Comparison of ENCODE assay signal across 8 cellular contexts in genomic region chr1:2231667-2232254, GRCh38. TPM values are rescaled to one million over a fixed set of nuclear protein-coding genes. Genes with fewer than 3 reads are reported as not detected.
DNase-seq lines count a peak whose midpoint lies in the region; ATAC-seq and TF ChIP-seq lines count a peak whose summit lies in the region.

No MANE protein-coding gene starts in this region.

- intact Hi-C loops in spleen (cut with DNase I; ENCODE audit: low total_unique reads) = loop anchor here (10.0 kb wide), 1 partner anchor 63 kb away; no protein-coding TSS in a partner anchor

- H3K9me3 ChIP-seq in spleen = no peaks in the 10 kb centered on the region

- no peaks in the 10 kb centered on the region for H3K9me3 Mint-ChIP-seq in central memory CD8-positive, alpha-beta T cell

- H3K27ac Mint-ChIP-seq in central memory CD8-positive, alpha-beta T cell (ENCODE audit: low read depth) = peak overlapping the region; percentile 96

- H3K36me3 Mint-ChIP-seq in central memory CD8-positive, alpha-beta T cell (ENCODE audit: insufficient read depth) = peaks cover 79% of the 10 kb centered on the region

- ATAC-seq in central memory CD8-positive, alpha-beta T cell (replicated peaks; ENCODE audit: extremely low read depth, poor library complexity, severe bottlenecking) = no peak
- no peak for ATAC-seq in HG02623 (IDR thresholded peaks at IDR 0.05; ENCODE audit: unreplicated experiment)

- peaks cover 65% of the 10 kb centered on the region for H3K4me1 Mint-ChIP-seq in central memory CD8-positive, alpha-beta T cell

- DNase-seq in NCI-H1417 (lab: John Stamatoyannopoulos, UW) (peak in 2 of 3 experiments; percentile 26 to 27), NCI-H1417 treated with DMSO at 0.1 percent for 48 hours (lab: John Stamatoyannopoulos, UW) (no peak), kidney glomerular epithelial cell (lab: John Stamatoyannopoulos, UW) (peak; percentile 49), spleen (peak; percentile 89), cortex of kidney (lab: John Stamatoyannopoulos, UW) (no peak)
- DNase-seq in central memory CD8-positive, alpha-beta T cell (ENCODE audit: low spot score in 2 of 2) = peak; percentile 56 to 75

- WGBS in spleen, 5 donors = 35 to 58% (median 44%) methylated on average over 21 of the region's 21 CpGs

- TF ChIP-seq POLR2A in spleen (IDR thresholded peaks at IDR 0.05) = no peak

- peaks cover 71 to 82% (median 79%) of the 10 kb centered on the region in 6 donors for H3K4me1 ChIP-seq in spleen

- no peaks in the 10 kb centered on the region for H3K36me3 ChIP-seq in spleen

- no peaks in the 10 kb centered on the region for H3K27me3 Mint-ChIP-seq in central memory CD8-positive, alpha-beta T cell

- peaks cover 0 to 3% (median 0%) of the 10 kb centered on the region in 7 donors for H3K27me3 ChIP-seq in spleen (replicated peaks in 1 of 7)

- H3K4me3 Mint-ChIP-seq in central memory CD8-positive, alpha-beta T cell = peak overlapping the region; percentile 91

- H3K27ac ChIP-seq in VCaP = peak overlapping the region; percentile 93
- peak overlapping the region; percentile 53 to 99 (median 84) for H3K27ac ChIP-seq in spleen

- peak overlapping the region; percentile 69 to 90 (median 74) for H3K4me3 ChIP-seq in spleen

- TF ChIP-seq CTCF in VCaP (conservative IDR thresholded peaks at IDR 0.05) (no peak), spleen (IDR thresholded peaks at IDR 0.05 in 8 of 11, conservative IDR thresholded peaks at IDR 0.05 in 3 of 11) (no peak)

RNA-seq across cellular contexts. Expression of gene SKI, which starts 3.6 kb away (rescaled TPM):
- 10 to 100 TPM; 47.4 to 100.0 (median 64.0) TPM for total RNA-seq in spleen
- polyA plus RNA-seq in spleen = 10 to 100 TPM in 1 of 3 donors, 1 to 10 TPM in 2; 4.4 to 16.8 (median 6.5) TPM

RNA-seq across cellular contexts. Expression of gene FAAP20, which starts 37.2 kb away (rescaled TPM):
- 10 to 100 TPM; 20.6 to 64.0 (median 46.6) TPM for total RNA-seq in spleen
- 100 to 1,000 TPM in 1 of 3 donors, 10 to 100 TPM in 2; 66.8 to 113 (median 94.1) TPM for polyA plus RNA-seq in spleen

Comparison
In these comparisons a context has a peak if more than half of its experiments do, and no peak if none do; other contexts are left out.
1. DNase-seq: peak in NCI-H1417 (2 of 3), central memory CD8-positive, alpha-beta T cell (2 of 2), kidney glomerular epithelial cell (single experiment) and spleen (single experiment); none in NCI-H1417 treated with DMSO at 0.1 percent for 48 hours (single experiment) and cortex of kidney (single experiment).